1 cellular context compared by ENCODE assay signal in genomic region chr1:207620573-207620893, GRCh38.
TF ChIP-seq lines count a peak whose summit lies in the region.

No MANE protein-coding gene starts in this region.

TF ChIP-seq in K562, 482 proteins besides CTCF, POLR2A, EP300 and RAD21 (continued from another document):
- no peak for TF ChIP-seq SMARCC2 (IDR thresholded peaks at IDR 0.05; ENCODE audit: low read depth)
- no peak for TF ChIP-seq HMGN3 (IDR thresholded peaks at IDR 0.05; ENCODE audit: borderline replicate concordance, extremely low read depth, insufficient read length, low read depth, low read length)
- TF ChIP-seq DACH1 (IDR thresholded peaks at IDR 0.05; ENCODE audit: partially characterized antibody): peak; percentile 4
- no peak for TF ChIP-seq ZNF41 (CRISPR knock-in tag; conservative IDR thresholded peaks at IDR 0.05)
- TF ChIP-seq LEF1 (IDR thresholded peaks at IDR 0.05): 0 out of 2 replicates have a peak, but pooled peaks have one; percentile 37
- TF ChIP-seq RFX5 (IDR thresholded peaks at IDR 0.05; ENCODE audit: low read depth, low read length): no peak
- no peak for TF ChIP-seq MYBL2 (IDR thresholded peaks at IDR 0.05; ENCODE audit: low read depth)
- TF ChIP-seq MYBL2 (CRISPR knock-in tag; IDR thresholded peaks at IDR 0.05; ENCODE audit: borderline replicate concordance): no peak
- TF ChIP-seq STAT6 (CRISPR knock-in tag; IDR thresholded peaks at IDR 0.05): no peak
- TF ChIP-seq RBM39 (optimal IDR thresholded peaks at IDR 0.05; ENCODE audit: low read depth, low read length): no peak
- 0 out of 2 replicates have a peak, but pooled peaks have one; percentile 34 for TF ChIP-seq ZNF766 (CRISPR knock-in tag; conservative IDR thresholded peaks at IDR 0.05)
- no peak for TF ChIP-seq ZNF699 (CRISPR knock-in tag; IDR thresholded peaks at IDR 0.05; ENCODE audit: insufficient replicate concordance)
- TF ChIP-seq NELFE (IDR thresholded peaks at IDR 0.05; ENCODE audit: insufficient read depth, insufficient read length): no peak
- TF ChIP-seq ZNF507 (tag; conservative IDR thresholded peaks at IDR 0.05): no peak
- TF ChIP-seq ZNF197 (CRISPR knock-in tag; IDR thresholded peaks at IDR 0.05; ENCODE audit: low read depth): no peak
- TF ChIP-seq ATF4 (CRISPR knock-in tag; IDR thresholded peaks at IDR 0.05): no peak
- no peak for TF ChIP-seq SLC30A9 (CRISPR knock-in tag; IDR thresholded peaks at IDR 0.05)
- no peak for TF ChIP-seq SETDB1 (IDR thresholded peaks at IDR 0.05; ENCODE audit: low read length)
- TF ChIP-seq HSF4 (CRISPR knock-in tag; IDR thresholded peaks at IDR 0.05; ENCODE audit: borderline replicate concordance): no peak
- TF ChIP-seq SPI1 (IDR thresholded peaks at IDR 0.05; ENCODE audit: borderline replicate concordance, low read depth, low read length): no peak
- TF ChIP-seq ZNF75A (CRISPR knock-in tag; IDR thresholded peaks at IDR 0.05): no peak
- TF ChIP-seq AFF1 (IDR thresholded peaks at IDR 0.05; ENCODE audit: low read depth in 1 of 2, partially characterized antibody in 2 of 2): no peak
- TF ChIP-seq MNT (conservative IDR thresholded peaks at IDR 0.05): 0 out of 4 replicates have a peak, but pooled peaks of 1 of the 2 experiments have one; percentile 12
- no peak for TF ChIP-seq FOSL1 (tag; conservative IDR thresholded peaks at IDR 0.05)
- no peak for TF ChIP-seq HDGF (IDR thresholded peaks at IDR 0.05)
- TF ChIP-seq SRF (CRISPR knock-in tag; IDR thresholded peaks at IDR 0.05): no peak
- TF ChIP-seq HNRNPL (IDR thresholded peaks at IDR 0.05; ENCODE audit: low read depth, low read length): no peak
